Comparison of ENCODE assay signal across 11 cellular contexts in genomic region chr7:93920496-93921189, GRCh38. TPM values are rescaled to one million over a fixed set of nuclear protein-coding genes. Genes with fewer than 3 reads are reported as not detected.
A peak's percentile ranks its signal among the peaks of the same experiment; 100 is the strongest.
DNase-seq lines count a peak whose midpoint lies in the region; ATAC-seq and TF ChIP-seq lines count a peak whose summit lies in the region.
"Had no signal": no experiment of that assay in that cellular context is flagged by ENCODE, and none has a peak within 500 bp of the region (broad histone marks: within the 10 kb centered on the region; RNA-seq: fewer than 3 reads in every experiment).

No MANE protein-coding gene starts in this region.

- in situ Hi-C loops in SK-MEL-5 (cut with HindIII; ENCODE audit: low pct_unique_long_range_greater_than_20kb, low sequenced_read_pairs): no loop called here
- in situ Hi-C loops in GM13976 (cut with MboI; ENCODE audit: low sequenced_read_pairs, unreplicated experiment): loop anchor here (25.0 kb wide), 1 partner anchor 467 kb away; the partner anchor contains the start of gene COL1A2

- peaks cover 16% of the 10 kb centered on the region for H3K4me1 ChIP-seq in BLaER1
- H3K4me1 ChIP-seq: Caco-2 had no signal

- H3K4me2 ChIP-seq in BLaER1: peak overlapping the region; percentile 93

- H4K20me1 ChIP-seq in BLaER1: no peaks in the 10 kb centered on the region

- no peaks in the 10 kb centered on the region for H3K36me3 ChIP-seq in BLaER1

- H3K9me3 ChIP-seq in BLaER1: no peaks in the 10 kb centered on the region
- H3K9me3 ChIP-seq: Caco-2 had no signal

- H3K27me3 ChIP-seq in BLaER1: no peaks in the 10 kb centered on the region

- peak; percentile 60 for DNase-seq in SK-MEL-5 (ENCODE audit: low read depth, low spot score)
- DNase-seq in foreskin fibroblast: peak in 1 of 2 donors; percentile 32
- peak; percentile 5 for DNase-seq in retina
- DNase-seq in stimulated activated CD4-positive, alpha-beta T cell treated with anti-CD3 and anti-CD28 coated beads, Interleukin-4, amount 100 ng/mL, for 4 hours: no peak
- no peak for DNase-seq in SHP77 treated with DMSO at 0.1 percent for 48 hours (lab: John Stamatoyannopoulos, UW)
- no peak for DNase-seq in GM13976 (ENCODE audit: low spot score)
- DNase-seq: Caco-2, dorsolateral prefrontal cortex had no signal

- no peak overlapping the region for H3K4me3 ChIP-seq in BLaER1
- peak overlapping the region; percentile 77 to 86 for H3K4me3 ChIP-seq in foreskin fibroblast (ENCODE audit: low read depth in 1 of 2, low read length in 2 of 2)

- H3K27ac ChIP-seq in BLaER1: no peak overlapping the region

- no peak overlapping the region for H3K9ac ChIP-seq in BLaER1

- no peak for ATAC-seq in HG02678 (IDR thresholded peaks at IDR 0.05; ENCODE audit: unreplicated experiment)

- TF ChIP-seq CTCF in foreskin fibroblast (IDR thresholded peaks at IDR 0.05; ENCODE audit: low read depth, low read length) (no peak), GM13976 (IDR thresholded peaks at IDR 0.05; ENCODE audit: borderline replicate concordance, control extremely low read depth, extremely low read depth, insufficient read depth, missing control alignments) (no peak)

RNA-seq across cellular contexts. Expression of gene GNG11, which starts 0.9 kb away (rescaled TPM):
- 35.8 and 40.3 TPM in 2 replicates for total RNA-seq in SK-MEL-5 (2014; rRNA removed; shearing (Covaris generic))
- polyA plus RNA-seq in SK-MEL-5 (2015; cell fraction: cytosol; rRNA removed): 18.0 TPM in 2 replicates
- polyA plus RNA-seq in SK-MEL-5 (2015; cell fraction: nucleus; rRNA removed): 4.9 and 7.3 TPM in 2 replicates
- total RNA-seq: Caco-2 had no signal

RNA-seq across cellular contexts. Expression of gene GNGT1, which starts 14.3 kb away (rescaled TPM):
- not detected in 2 replicates for total RNA-seq in SK-MEL-5 (2014; rRNA removed; shearing (Covaris generic))
- not detected in 2 replicates for polyA plus RNA-seq in SK-MEL-5 (2015; cell fraction: cytosol; rRNA removed)
- polyA plus RNA-seq in SK-MEL-5 (2015; cell fraction: nucleus; rRNA removed): not detected in 2 replicates
- total RNA-seq: left lobe of liver had no signal

RNA-seq across cellular contexts. Expression of gene TFPI2, which starts 30.1 kb away (rescaled TPM):
- 13.5 and 14.1 TPM in 2 replicates for total RNA-seq in SK-MEL-5 (2014; rRNA removed; shearing (Covaris generic))
- polyA plus RNA-seq in SK-MEL-5 (2015; cell fraction: cytosol; rRNA removed): 8.1 and 13.6 TPM in 2 replicates
- polyA plus RNA-seq in SK-MEL-5 (2015; cell fraction: nucleus; rRNA removed): 2.8 and 7.2 TPM in 2 replicates
- total RNA-seq: Caco-2 had no signal

Comparison
In these comparisons a context has a peak if more than half of its experiments do, and no peak if none do; other contexts are left out.
1. DNase-seq: peak in SK-MEL-5 (single experiment) and retina (single experiment); none in stimulated activated CD4-positive, alpha-beta T cell treated with anti-CD3 and anti-CD28 coated beads, Interleukin-4, amount 100 ng/mL, for 4 hours (0 of 2), SHP77 treated with DMSO at 0.1 percent for 48 hours (single experiment) and GM13976 (single experiment).